2 cellular contexts compared by ENCODE assay signal in genomic region chr1:11980676-11980972, GRCh38.
TF ChIP-seq lines count a peak whose summit lies in the region.

No MANE protein-coding gene starts in this region.

TF ChIP-seq in SK-N-SH, 30 proteins besides CTCF, POLR2A, EP300 and RAD21 (continued from another document):
- no peak for TF ChIP-seq FOSL2 (IDR thresholded peaks at IDR 0.05; ENCODE audit: borderline replicate concordance, low read depth)
- no peak for TF ChIP-seq ZBTB33 (IDR thresholded peaks at IDR 0.05; ENCODE audit: borderline replicate concordance, low read depth)
- TF ChIP-seq GATA2 (CRISPR knock-in tag; IDR thresholded peaks at IDR 0.05) = no peak
- TF ChIP-seq, protein P1, sequence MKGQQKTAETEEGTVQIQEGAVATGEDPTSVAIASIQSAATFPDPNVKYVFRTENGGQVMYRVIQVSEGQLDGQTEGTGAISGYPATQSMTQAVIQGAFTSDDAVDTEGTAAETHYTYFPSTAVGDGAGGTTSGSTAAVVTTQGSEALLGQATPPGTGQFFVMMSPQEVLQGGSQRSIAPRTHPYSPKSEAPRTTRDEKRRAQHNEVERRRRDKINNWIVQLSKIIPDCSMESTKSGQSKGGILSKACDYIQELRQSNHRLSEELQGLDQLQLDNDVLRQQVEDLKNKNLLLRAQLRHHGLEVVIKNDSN (IDR thresholded peaks at IDR 0.05; ENCODE audit: borderline replicate concordance, low read depth) = no peak
- no peak for TF ChIP-seq YY1 (IDR thresholded peaks at IDR 0.05; ENCODE audit: low read depth)
- TF ChIP-seq IRF3 (IDR thresholded peaks at IDR 0.05; ENCODE audit: low read depth, low read length) = no peak
- TF ChIP-seq RXRA (IDR thresholded peaks at IDR 0.05; ENCODE audit: borderline replicate concordance, low read depth) = no peak

TF ChIP-seq in SK-N-SH treated with all-trans-retinoic acid at 6 μM for 48 hours, 23 proteins besides CTCF, POLR2A, EP300 and RAD21 (continued from another document):
- TF ChIP-seq POU6F1 (CRISPR knock-in tag; IDR thresholded peaks at IDR 0.05; ENCODE audit: borderline replicate concordance, low read depth) (no peak), ZNF565 (CRISPR knock-in tag; conservative IDR thresholded peaks at IDR 0.05; ENCODE audit: low read depth) (no peak), CSDC2 (CRISPR knock-in tag; IDR thresholded peaks at IDR 0.05) (no peak), TSHZ2 (CRISPR knock-in tag; IDR thresholded peaks at IDR 0.05) (no peak), RARB (CRISPR knock-in tag; IDR thresholded peaks at IDR 0.05) (no peak), BACH2 (CRISPR knock-in tag; IDR thresholded peaks at IDR 0.05; ENCODE audit: borderline replicate concordance) (no peak), ZFP30 (CRISPR knock-in tag; IDR thresholded peaks at IDR 0.05) (no peak), ISL1 (CRISPR knock-in tag; IDR thresholded peaks at IDR 0.05) (no peak), GLIS3 (CRISPR knock-in tag; IDR thresholded peaks at IDR 0.05) (no peak), SNAI2 (CRISPR knock-in tag; IDR thresholded peaks at IDR 0.05) (no peak), ZFP3 (CRISPR knock-in tag; IDR thresholded peaks at IDR 0.05) (no peak), TCF4 (CRISPR knock-in tag; IDR thresholded peaks at IDR 0.05; ENCODE audit: borderline replicate concordance) (no peak), ZNF8 (CRISPR knock-in tag; IDR thresholded peaks at IDR 0.05) (no peak), ARNTL (CRISPR knock-in tag; IDR thresholded peaks at IDR 0.05; ENCODE audit: borderline replicate concordance, low read depth) (no peak), CSRNP3 (CRISPR knock-in tag; IDR thresholded peaks at IDR 0.05) (no peak), PPARA (CRISPR knock-in tag; IDR thresholded peaks at IDR 0.05; ENCODE audit: borderline replicate concordance) (no peak), OSR1 (CRISPR knock-in tag; IDR thresholded peaks at IDR 0.05) (no peak)
